ENCODE assay signal across 12 cellular contexts in genomic region chr2:237408280-237408679, GRCh38. TPM values are rescaled to one million over a fixed set of nuclear protein-coding genes. Genes with fewer than 3 reads are reported as not detected.
DNase-seq lines count a peak whose midpoint lies in the region; ATAC-seq and TF ChIP-seq lines count a peak whose summit lies in the region.
"Had no signal": no experiment of that assay in that cellular context is flagged by ENCODE, and none has a peak within 500 bp of the region (broad histone marks: within the 10 kb centered on the region; RNA-seq: fewer than 3 reads in every experiment).

No MANE protein-coding gene starts in this region.

- H3K27me3 ChIP-seq in esophagus muscularis mucosa (no peaks in the 10 kb centered on the region), muscle layer of duodenum (ENCODE audit: low read depth, low read length) (no peaks in the 10 kb centered on the region), suprapubic skin (no peaks in the 10 kb centered on the region)

- H3K9me3 ChIP-seq in esophagus muscularis mucosa (no peaks in the 10 kb centered on the region), muscle layer of duodenum (ENCODE audit: control insufficient read depth in 1 of 2, low read length in 2 of 2) (no peaks in the 10 kb centered on the region), suprapubic skin (no peaks in the 10 kb centered on the region)

- peak overlapping the region; percentile 90 to 95 (median 92) for H3K27ac ChIP-seq in esophagus muscularis mucosa (replicated peaks in 1 of 4)
- peak overlapping the region; percentile 65 for H3K27ac ChIP-seq in muscle layer of duodenum (ENCODE audit: low read length)
- H3K27ac ChIP-seq in suprapubic skin = peak overlapping the region; percentile 57

- TF ChIP-seq POLR2A in esophagus muscularis mucosa (IDR thresholded peaks at IDR 0.05; ENCODE audit: low read depth) (no peak), suprapubic skin (IDR thresholded peaks at IDR 0.05) (no peak)

- TF ChIP-seq CTCF in esophagus muscularis mucosa (IDR thresholded peaks at IDR 0.05) = no peak
- no peak for TF ChIP-seq CTCF in suprapubic skin (IDR thresholded peaks at IDR 0.05)

- ATAC-seq in left colon = no peak
- no peak for ATAC-seq in GM18498 (IDR thresholded peaks at IDR 0.05; ENCODE audit: unreplicated experiment)
- ATAC-seq: natural killer cell had no signal

- 38% methylated on average over 8 of the region's 8 CpGs for WGBS in esophagus muscularis mucosa
- 32% methylated on average over 8 of the region's 8 CpGs for WGBS in suprapubic skin

- H3K4me1 ChIP-seq in esophagus muscularis mucosa = peaks cover 17 to 100% (median 85%) of the 10 kb centered on the region in 4 donors
- peaks cover 5 to 38% of the 10 kb centered on the region in 2 donors for H3K4me1 ChIP-seq in muscle layer of duodenum (ENCODE audit: control insufficient read depth in 1 of 2, insufficient read depth in 2 of 2, low read length in 2 of 2)
- H3K4me1 ChIP-seq in suprapubic skin = peaks cover 22% of the 10 kb centered on the region

- intact Hi-C loops in esophagus muscularis mucosa (cut with DNase I) = no loop called here
- intact Hi-C loops in left colon (cut with DNase I, micrococcal nuclease) = loop anchor here in 1 of 2 donors (10.0 kb wide), 1 partner anchor 233 kb away; no protein-coding TSS in a partner anchor

- DNase-seq in HCEC 1CT (peak; percentile 58), esophagus muscularis mucosa (ENCODE audit: extremely low spot score) (no peak), suprapubic skin (ENCODE audit: low spot score in 2 of 2) (no peak), left colon (no peak), NCI-H1417 (lab: John Stamatoyannopoulos, UW) (no peak), HK-2 (ENCODE audit: unreplicated experiment) (no peak)
- DNase-seq: activated B cell treated with CpG ODN at 0.5 μM for 24 hours, GOT3, natural killer cell, NCI-H1105 treated with DMSO at 0.1 percent for 48 hours had no signal

- H3K36me3 ChIP-seq in esophagus muscularis mucosa (no peaks in the 10 kb centered on the region), muscle layer of duodenum (ENCODE audit: control insufficient read depth in 1 of 2, insufficient read depth in 2 of 2, low read length in 2 of 2) (peaks cover 0 to 10% of the 10 kb centered on the region in 2 donors), suprapubic skin (no peaks in the 10 kb centered on the region)

- TF ChIP-seq EP300 in esophagus muscularis mucosa (IDR thresholded peaks at IDR 0.05) = no peak
- no peak for TF ChIP-seq EP300 in suprapubic skin (IDR thresholded peaks at IDR 0.05)

- H3K4me3 ChIP-seq in esophagus muscularis mucosa (peak overlapping the region; percentile 22 to 45 (median 28)), muscle layer of duodenum (ENCODE audit: low read depth in 1 of 2, low read length in 2 of 2) (peak overlapping the region; percentile 7 to 31), suprapubic skin (peak overlapping the region; percentile 49)

RNA-seq across cellular contexts. Expression of gene COL6A3, which starts 5.7 kb away (rescaled TPM):
- 100 to 1,000 TPM in 3 of 4 donors, 10 to 100 TPM in 1; 96.2 to 350 (median 192) TPM for total RNA-seq in esophagus muscularis mucosa
- total RNA-seq in suprapubic skin = 10 to 100 TPM; 50.1 to 79.2 (median 66.3) TPM
- 10 to 100 TPM; 22.6 to 79.5 TPM for total RNA-seq in left colon
